ENCODE assay signal across 9 cellular contexts in genomic region chr19:15195381-15195964, GRCh38. TPM values are rescaled to one million over a fixed set of nuclear protein-coding genes. Genes with fewer than 3 reads are reported as not detected.
DNase-seq lines count a peak whose midpoint lies in the region; ATAC-seq, FAIRE-seq and TF ChIP-seq lines count a peak whose summit lies in the region.
"Had no signal": no experiment of that assay in that cellular context is flagged by ENCODE, and none has a peak within 500 bp of the region (broad histone marks: within the 10 kb centered on the region; RNA-seq: fewer than 3 reads in every experiment).

No MANE protein-coding gene starts in this region.

- TF ChIP-seq CTCF in D721Med (IDR thresholded peaks at IDR 0.05; ENCODE audit: insufficient read depth, missing control alignments) = peak; percentile 25
- peak; percentile 27; the same call in 1 of the 2 replicates for TF ChIP-seq CTCF in LNCaP clone FGC (IDR thresholded peaks at IDR 0.05; ENCODE audit: control insufficient read depth, extremely low read depth, insufficient read depth)
- TF ChIP-seq CTCF in astrocyte of the spinal cord (IDR thresholded peaks at IDR 0.05; ENCODE audit: low read depth, low read length) = peak; percentile 19
- TF ChIP-seq CTCF in testis (IDR thresholded peaks at IDR 0.05) = peak in 1 of 3 experiments; percentile 11

- intact Hi-C loops in testis (cut with DNase I; ENCODE audit: low total_unique reads) = no loop called here

- H3K27ac ChIP-seq in testis = no peak overlapping the region

- no peaks in the 10 kb centered on the region for H3K9me3 ChIP-seq in testis

- WGBS in testis, 2 donors = 0 to 5% methylated on average over 2 to 29 of the region's 61 CpGs

- peaks cover 10% of the 10 kb centered on the region for H3K4me1 ChIP-seq in testis

- in situ Hi-C loops in astrocyte of the spinal cord (cut with HindIII; ENCODE audit: low sequenced_read_pairs) = no loop called here

- no peaks in the 10 kb centered on the region for H3K27me3 ChIP-seq in testis

- H3K4me3 ChIP-seq in LNCaP clone FGC (ENCODE audit: low read depth, low read length) (peak overlapping the region; percentile 50), astrocyte of the spinal cord (ENCODE audit: low read depth, low read length) (peak overlapping the region; percentile 21), testis (peak overlapping the region; percentile 34 to 36)

- FAIRE-seq in D721Med (lab: Jason Lieb, UNC) = no peak

- no peak for TF ChIP-seq POLR2A in testis (IDR thresholded peaks at IDR 0.05)

- H3K36me3 ChIP-seq in testis (ENCODE audit: low read depth, missing control alignments) = no peaks in the 10 kb centered on the region

- DNase-seq in D721Med (ENCODE audit: insufficient read length, low spot score) = peak; percentile 71
- no peak for DNase-seq in LNCaP clone FGC (ENCODE audit: low read depth)
- peak; percentile 35 for DNase-seq in astrocyte of the spinal cord (ENCODE audit: low read depth, low spot score)
- DNase-seq in islet precursor cell = peak; percentile 96
- DNase-seq in testis = no peak
- no peak for DNase-seq in activated CD4-positive, alpha-beta T cell treated with anti-CD3 and anti-CD28 coated beads, Interleukin-2, amount 50 U/mL, for 4 hours
- no peak for DNase-seq in stimulated activated CD4-positive, alpha-beta T cell treated with anti-CD3 and anti-CD28 coated beads, Interleukin-4, amount 100 ng/mL, for 1 hour

- no peak for ATAC-seq in HG03439 (IDR thresholded peaks at IDR 0.05; ENCODE audit: unreplicated experiment)

RNA-seq across cellular contexts. Expression of gene NOTCH3, which starts 5.3 kb away (rescaled TPM):
- 10 to 100 TPM; 11.4 to 16.8 TPM for total RNA-seq in testis
- polyA plus RNA-seq in testis (ENCODE audit: insufficient read depth, low read depth, low replicate concordance) = 16.1 TPM

RNA-seq across cellular contexts. Expression of gene EPHX3, which starts 36.8 kb away (rescaled TPM):
- 1 to 10 TPM; 1.1 to 1.4 TPM for total RNA-seq in testis
- 3.6 TPM for polyA plus RNA-seq in testis (ENCODE audit: insufficient read depth, low read depth, low replicate concordance)
- total RNA-seq: pulmonary artery endothelial cell had no signal

Comparison
In these comparisons a context has a peak if more than half of its experiments do, and no peak if none do; other contexts are left out.
1. DNase-seq: peak in D721Med (single experiment), astrocyte of the spinal cord (single experiment) and islet precursor cell (single experiment); none in LNCaP clone FGC (single experiment), testis (single experiment), activated CD4-positive, alpha-beta T cell treated with anti-CD3 and anti-CD28 coated beads, Interleukin-2, amount 50 U/mL, for 4 hours (0 of 2) and stimulated activated CD4-positive, alpha-beta T cell treated with anti-CD3 and anti-CD28 coated beads, Interleukin-4, amount 100 ng/mL, for 1 hour (single experiment).
2. Peak in every context shown above with its lines, with median percentiles within 50 percentile points of each other: H3K4me3 ChIP-seq.